14 cellular contexts compared by ENCODE assay signal in the genomic region with DNA sequence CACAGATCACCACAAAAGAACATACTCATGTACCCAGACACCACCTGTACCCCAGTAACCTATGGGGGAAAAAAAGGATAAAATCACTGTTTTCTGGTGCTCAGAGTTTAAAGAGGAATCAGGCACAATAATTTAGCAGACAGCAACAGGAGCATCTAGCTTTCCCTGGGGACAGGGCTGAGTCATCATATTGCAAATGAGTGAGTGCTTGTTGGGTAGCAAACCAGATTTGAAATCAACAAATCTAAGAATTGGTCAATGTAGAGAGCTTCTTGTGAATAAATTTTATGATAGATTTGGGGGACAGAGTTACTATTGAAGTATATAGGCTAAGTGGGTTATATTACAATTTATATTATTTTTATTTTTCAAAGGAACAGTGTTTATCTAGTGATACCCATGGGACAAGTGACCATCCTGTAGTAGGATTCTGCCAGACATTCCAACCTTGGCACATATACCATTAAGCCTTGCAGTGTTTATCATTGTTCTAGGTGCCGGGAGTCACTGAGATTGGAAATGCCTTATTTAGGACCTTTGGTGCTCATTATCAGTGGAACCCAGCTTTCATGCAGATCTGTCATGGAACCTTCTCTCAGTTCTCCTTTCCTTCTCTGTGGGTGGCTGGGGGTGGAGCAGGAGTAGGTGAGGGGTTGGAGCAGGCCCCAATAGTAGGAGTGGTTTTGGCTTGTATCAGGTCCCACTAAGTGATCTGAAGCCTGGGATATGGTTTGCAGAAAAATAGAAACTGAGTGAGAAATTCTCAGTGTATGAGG.
DNase-seq lines count a peak whose midpoint lies in the region; ATAC-seq and TF ChIP-seq lines count a peak whose summit lies in the region.
"Had no signal": no experiment of that assay in that cellular context is flagged by ENCODE, and none has a peak within 500 bp of the region (broad histone marks: within the 10 kb centered on the region; RNA-seq: fewer than 3 reads in every experiment).

No MANE protein-coding gene starts in this region.

- H3K4me1 Mint-ChIP-seq in naive thymus-derived CD8-positive, alpha-beta T cell = peaks cover 20 to 39% (median 36%) of the 10 kb centered on the region in 4 donors

- H3K9me3 Mint-ChIP-seq in naive thymus-derived CD8-positive, alpha-beta T cell = peaks cover 0 to 4% (median 0%) of the 10 kb centered on the region in 9 donors

- TF ChIP-seq CTCF in VCaP (conservative IDR thresholded peaks at IDR 0.05) = no peak

- no peaks in the 10 kb centered on the region for H3K27me3 Mint-ChIP-seq in naive thymus-derived CD8-positive, alpha-beta T cell

- peak overlapping the region; percentile 44 for H3K27ac ChIP-seq in VCaP
- H3K27ac ChIP-seq: esophagus squamous epithelium had no signal

- peak overlapping the region in 8 of 10 donors; percentile 6 to 83 (median 50) for H3K27ac Mint-ChIP-seq in naive thymus-derived CD8-positive, alpha-beta T cell

- DNase-seq in EL (peak; percentile 37), T-helper 2 cell (no peak)
- no peak for DNase-seq in naive thymus-derived CD8-positive, alpha-beta T cell
- DNase-seq in stimulated activated CD4-positive, alpha-beta T cell treated with anti-CD3 and anti-CD28 coated beads, Interleukin-12 subunit alpha, Interleukin-12 subunit beta, amount 100 ng/mL, for 4 hours = no peak
- DNase-seq: Calu3, esophagus squamous epithelium, GOT3, NCI-H526, substantia nigra, T-helper 9 cell had no signal

- H3K4me3 Mint-ChIP-seq in naive thymus-derived CD8-positive, alpha-beta T cell = no peak overlapping the region

- ATAC-seq in HG03342 (IDR thresholded peaks at IDR 0.05; ENCODE audit: unreplicated experiment) (peak; percentile 37), GM19324 (IDR thresholded peaks at IDR 0.05; ENCODE audit: low FRiP score, unreplicated experiment) (no peak)
- ATAC-seq in naive thymus-derived CD8-positive, alpha-beta T cell = no peak
- ATAC-seq: activated naive CD4-positive, alpha-beta T cell treated with anti-CD3 and anti-CD28 coated beads, Interleukin-2, amount 50 U/mL, for 72 hours had no signal

- POLR2A ChIA-PET in naive thymus-derived CD8-positive, alpha-beta T cell (lab: Charles Lee) = no interaction called here

- H3K36me3 Mint-ChIP-seq in naive thymus-derived CD8-positive, alpha-beta T cell = peaks cover 0 to 12% (median 9%) of the 10 kb centered on the region in 3 donors
